ENCODE assay signal across 8 cellular contexts in genomic region chr5:119452060-119452372, GRCh38. TPM values are rescaled to one million over a fixed set of nuclear protein-coding genes. Genes with fewer than 3 reads are reported as not detected.
DNase-seq lines count a peak whose midpoint lies in the region; ATAC-seq, FAIRE-seq and TF ChIP-seq lines count a peak whose summit lies in the region.

No MANE protein-coding gene starts in this region.

- H3K27ac ChIP-seq in astrocyte (ENCODE audit: low read depth, low read length), result no peak overlapping the region
- peak overlapping the region; percentile 94 for H3K27ac ChIP-seq in lower lobe of right lung
- peak overlapping the region; percentile 85 to 89 (median 88) for H3K27ac ChIP-seq in transverse colon

- peak overlapping the region; percentile 79 for H2AFZ ChIP-seq in astrocyte (ENCODE audit: low read depth, low read length)

- ATAC-seq in lower lobe of right lung, result no peak

- peak overlapping the region; percentile 92 for H3K4me2 ChIP-seq in astrocyte (ENCODE audit: low read length)

- TF ChIP-seq POLR2A in transverse colon (IDR thresholded peaks at IDR 0.05), result no peak

- no peaks in the 10 kb centered on the region for H3K27me3 Mint-ChIP-seq in activated naive CD4-positive, alpha-beta T cell treated with anti-CD3 and anti-CD28 coated beads, Interleukin-2, amount 50 U/mL, for 24 hours
- no peaks in the 10 kb centered on the region for H3K27me3 Mint-ChIP-seq in astrocyte (ENCODE audit: low read depth, unreplicated experiment)

- H3K4me1 Mint-ChIP-seq in activated naive CD4-positive, alpha-beta T cell treated with anti-CD3 and anti-CD28 coated beads, Interleukin-2, amount 50 U/mL, for 24 hours, result peaks cover 33% of the 10 kb centered on the region
- H3K4me1 Mint-ChIP-seq in astrocyte (ENCODE audit: low read depth, unreplicated experiment), result no peaks in the 10 kb centered on the region

- TF ChIP-seq CTCF in astrocyte (IDR thresholded peaks at IDR 0.05; ENCODE audit: insufficient read depth, low read depth, low read length), result no peak
- no peak for TF ChIP-seq CTCF in lower lobe of right lung (IDR thresholded peaks at IDR 0.05)
- no peak for TF ChIP-seq CTCF in transverse colon (IDR thresholded peaks at IDR 0.05)

- DNase-seq in activated naive CD4-positive, alpha-beta T cell treated with anti-CD3 and anti-CD28 coated beads, Interleukin-2, amount 50 U/mL, for 16 hours, result no peak
- DNase-seq in astrocyte (ENCODE audit: low read depth) (no peak), lower lobe of right lung (no peak), transverse colon (no peak), GM19238 (ENCODE audit: insufficient read length, low spot score) (no peak), NCI-H2081 (lab: John Stamatoyannopoulos, UW) (no peak)
- no peak for DNase-seq in stimulated activated CD4-positive, alpha-beta T cell treated with anti-CD3 and anti-CD28 coated beads, Interleukin-12 subunit alpha, Interleukin-12 subunit beta, amount 100 ng/mL, for 4 hours

- peaks cover 3% of the 10 kb centered on the region for H3K36me3 Mint-ChIP-seq in activated naive CD4-positive, alpha-beta T cell treated with anti-CD3 and anti-CD28 coated beads, Interleukin-2, amount 50 U/mL, for 24 hours
- no peaks in the 10 kb centered on the region for H3K36me3 Mint-ChIP-seq in astrocyte (ENCODE audit: low read depth, unreplicated experiment)

- H4K20me1 ChIP-seq in astrocyte (ENCODE audit: insufficient read depth, low read length), result no peaks in the 10 kb centered on the region

- H3K27me3 ChIP-seq in astrocyte (ENCODE audit: insufficient read depth, low read length) (no peaks in the 10 kb centered on the region), lower lobe of right lung (ENCODE audit: low read depth) (no peaks in the 10 kb centered on the region), transverse colon (no peaks in the 10 kb centered on the region)

- peak overlapping the region; percentile 86 for H3K27ac Mint-ChIP-seq in activated naive CD4-positive, alpha-beta T cell treated with anti-CD3 and anti-CD28 coated beads, Interleukin-2, amount 50 U/mL, for 24 hours
- H3K27ac Mint-ChIP-seq in astrocyte (ENCODE audit: unreplicated experiment), result peak overlapping the region; percentile 36

- peaks cover 12% of the 10 kb centered on the region for H3K79me2 ChIP-seq in astrocyte (ENCODE audit: insufficient read depth, low read length)

- H3K9ac ChIP-seq in astrocyte (ENCODE audit: low read length), result no peak overlapping the region

- H3K36me3 ChIP-seq in astrocyte (ENCODE audit: insufficient read depth, low read length) (peaks cover 2% of the 10 kb centered on the region), lower lobe of right lung (peaks cover 2% of the 10 kb centered on the region), transverse colon (no peaks in the 10 kb centered on the region)

- H3K9me3 Mint-ChIP-seq in activated naive CD4-positive, alpha-beta T cell treated with anti-CD3 and anti-CD28 coated beads, Interleukin-2, amount 50 U/mL, for 24 hours, result no peaks in the 10 kb centered on the region
- H3K9me3 Mint-ChIP-seq in astrocyte (ENCODE audit: unreplicated experiment), result peaks cover 9% of the 10 kb centered on the region

- intact Hi-C loops in lower lobe of right lung (cut with DNase I), result no loop called here
- intact Hi-C loops in transverse colon (cut with DNase I; ENCODE audit: low total_unique reads), result no loop called here

- WGBS in transverse colon (ENCODE audit: low coverage in 1 of 2), 2 donors, result 29% methylated on average over 6 of the region's 6 CpGs; no CpG with 5 or more reads in 1 of the 2 donors

- H3K9me3 ChIP-seq in astrocyte (ENCODE audit: insufficient read depth, low read depth, low read length) (peaks cover 3% of the 10 kb centered on the region), lower lobe of right lung (no peaks in the 10 kb centered on the region), transverse colon (no peaks in the 10 kb centered on the region)

- peak overlapping the region; percentile 98 for H3K4me3 Mint-ChIP-seq in activated naive CD4-positive, alpha-beta T cell treated with anti-CD3 and anti-CD28 coated beads, Interleukin-2, amount 50 U/mL, for 24 hours
- peak overlapping the region; percentile 97 for H3K4me3 Mint-ChIP-seq in astrocyte (ENCODE audit: unreplicated experiment)

- no peak for TF ChIP-seq EP300 in transverse colon (IDR thresholded peaks at IDR 0.05; ENCODE audit: low read depth)

- FAIRE-seq in astrocyte (lab: Jason Lieb, UNC), result no peak

- in situ Hi-C loops in transverse colon (cut with MboI; ENCODE audit: low pct_ligation_motif_present in 1 of 4, low pct_unique_long_range_greater_than_20kb in 1 of 4, low sequenced_read_pairs in 3 of 4), result no loop called here

- H3K4me3 ChIP-seq in astrocyte (ENCODE audit: insufficient read depth, low read depth, low read length), result peak overlapping the region; percentile 80
- peak overlapping the region; percentile 73 for H3K4me3 ChIP-seq in lower lobe of right lung
- peak overlapping the region in 3 of 4 donors; percentile 55 to 65 (median 58) for H3K4me3 ChIP-seq in transverse colon

- H3K4me1 ChIP-seq in astrocyte (ENCODE audit: insufficient read depth, low read length) (no peaks in the 10 kb centered on the region), lower lobe of right lung (peaks cover 18% of the 10 kb centered on the region), transverse colon (peaks cover 0 to 17% (median 13%) of the 10 kb centered on the region in 4 donors)

RNA-seq across cellular contexts. Expression of gene HSD17B4, which starts 0.3 kb away (rescaled TPM):
- total RNA-seq in astrocyte (82.8 and 108 TPM in 2 replicates), lower lobe of right lung (364 TPM), transverse colon (100 to 1,000 TPM; 105 to 224 (median 166) TPM)
